Comparison of ENCODE assay signal across 8 cellular contexts in the genomic region with DNA sequence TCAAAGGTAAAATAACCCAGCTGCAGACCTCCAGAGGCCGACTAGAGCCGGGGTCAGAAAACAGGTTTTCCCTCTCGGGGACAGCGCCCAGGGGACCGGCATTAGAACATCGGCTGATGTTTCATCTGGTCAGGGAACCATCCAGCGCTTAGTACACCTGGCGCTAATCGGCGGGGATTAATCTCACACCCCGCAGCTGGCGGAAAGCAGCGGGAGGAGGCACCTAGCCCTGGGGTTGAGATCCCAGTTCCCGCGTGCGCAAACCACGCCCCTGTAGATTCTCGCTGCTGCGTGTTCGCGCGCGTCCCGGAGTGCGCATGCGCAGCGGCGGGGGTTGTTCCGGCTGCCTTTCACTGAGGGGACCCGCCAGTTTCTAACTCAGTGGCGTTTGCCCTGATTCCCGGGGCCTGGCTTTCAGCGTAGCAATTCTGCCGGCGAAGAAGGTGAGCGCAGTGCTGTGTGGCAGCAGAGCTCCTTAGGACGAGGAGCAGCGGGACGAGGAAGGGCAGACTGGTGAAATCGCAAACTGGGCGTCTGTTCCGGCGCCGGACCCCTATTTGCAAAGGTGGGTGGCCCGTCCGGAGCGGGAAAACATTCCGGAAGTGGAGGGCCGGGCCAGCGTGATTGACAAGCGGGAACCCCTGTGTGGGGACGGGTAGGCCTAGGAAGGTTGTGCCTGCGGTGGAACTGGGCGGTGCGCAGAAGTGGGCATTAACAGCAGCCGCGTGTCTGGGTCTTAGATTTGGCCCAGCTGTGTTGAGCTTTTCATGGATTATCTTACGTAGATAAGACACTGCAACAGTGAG. TPM values are rescaled to one million over a fixed set of nuclear protein-coding genes. Genes with fewer than 3 reads are reported as not detected.
DNase-seq lines count a peak whose midpoint lies in the region; ATAC-seq and TF ChIP-seq lines count a peak whose summit lies in the region.
"Not testable (repeated sequence)": the region's sequence is repeated elsewhere in the genome, so short reads cannot be mapped to it uniquely, and the experiment has no call there.

A gene (plus strand): TSS at position 334 of the 806 bp plus-strand sequence. CDS start 4,534 bp downstream, outside the sequence.

- in situ Hi-C loops in GM13977 (cut with MboI; ENCODE audit: low pct_unique_long_range_greater_than_20kb, low sequenced_read_pairs, unreplicated experiment) = not testable (repeated sequence)

- peak; percentile 91 for DNase-seq in GM13977 (ENCODE audit: low spot score)
- DNase-seq in NCI-H146 treated with DMSO at 0.1 percent for 48 hours (lab: John Stamatoyannopoulos, UW; ENCODE audit: unreplicated experiment) = peak; percentile 91
- DNase-seq in T-helper 1 cell = peak; percentile 82 to 94 (median 86)
- peak; percentile 90 to 96 (median 91) for DNase-seq in adrenal gland
- peak; percentile 89 for DNase-seq in left ventricle myocardium inferior
- peak; percentile 94 to 95 for DNase-seq in psoas muscle

- H3K27me3 ChIP-seq in adrenal gland; left ventricle myocardium inferior (ENCODE audit: low read depth); psoas muscle (ENCODE audit: insufficient read depth in 3 of 3, low read length in 2 of 3): not testable (repeated sequence)

- H3K27ac ChIP-seq in adrenal gland (peak within 1 kb of the TSS in 4 of 5 donors; percentile 30 to 89 (median 75)), left ventricle myocardium inferior (replicated peaks) (peak within 1 kb of the TSS; percentile 68), psoas muscle (peak within 1 kb of the TSS; percentile 52), urinary bladder (ENCODE audit: low read depth) (peak within 1 kb of the TSS; percentile 71)

- not testable (repeated sequence) for TF ChIP-seq CTCF in GM13977 (IDR thresholded peaks at IDR 0.05; ENCODE audit: extremely low read depth, insufficient read depth, missing control alignments); adrenal gland (IDR thresholded peaks at IDR 0.05); left ventricle myocardium inferior (IDR thresholded peaks at IDR 0.05; ENCODE audit: borderline replicate concordance); psoas muscle (IDR thresholded peaks at IDR 0.05)

- not testable (repeated sequence) for H3K9me3 ChIP-seq in adrenal gland (replicated peaks in 1 of 3); left ventricle myocardium inferior (replicated peaks); psoas muscle

- intact Hi-C loops in adrenal gland (cut with DNase I); left ventricle myocardium inferior (cut with micrococcal nuclease); psoas muscle (cut with DNase I): not testable (repeated sequence)

- ATAC-seq in HG02870 (IDR thresholded peaks at IDR 0.05; ENCODE audit: unreplicated experiment) = peak; percentile 95
- ATAC-seq in psoas muscle = peak; percentile 93 to 96 (median 95)

- H3K4me3 ChIP-seq in adrenal gland = peak within 1 kb of the TSS; percentile 18 to 83 (median 71)
- H3K4me3 ChIP-seq in left ventricle myocardium inferior = peak within 1 kb of the TSS; percentile 73
- peak within 1 kb of the TSS; percentile 73 for H3K4me3 ChIP-seq in psoas muscle
- H3K4me3 ChIP-seq in urinary bladder (ENCODE audit: low read depth, low read length) = peak within 1 kb of the TSS; percentile 39

- not testable (repeated sequence) for H3K4me1 ChIP-seq in adrenal gland (replicated peaks in 1 of 2); left ventricle myocardium inferior; psoas muscle; urinary bladder (ENCODE audit: insufficient read depth)

- not testable (repeated sequence) for TF ChIP-seq POLR2A in adrenal gland (IDR thresholded peaks at IDR 0.05)

- 0 to 1% (median 0%) methylated on average over 3 to 58 of the region's 58 CpGs for WGBS in adrenal gland, 4 donors
- WGBS in psoas muscle, 3 donors = 0% methylated on average over 55 to 58 of the region's 58 CpGs
- WGBS in urinary bladder = under 1% methylated on average over 58 of the region's 58 CpGs

- not testable (repeated sequence) for H3K36me3 ChIP-seq in adrenal gland (replicated peaks in 1 of 2); left ventricle myocardium inferior; psoas muscle (ENCODE audit: insufficient read depth in 1 of 2, low read depth in 1 of 2); urinary bladder (ENCODE audit: insufficient read depth)

RNA-seq across cellular contexts. Expression of the gene that starts here (rescaled TPM):
- total RNA-seq in adrenal gland (10 to 100 TPM in 6 of 8 donors, 1 to 10 TPM in 2; 4.9 to 49.1 (median 17.0) TPM), left ventricle myocardium inferior (5.1 TPM), psoas muscle (10 to 100 TPM in 3 of 4 donors, 1 to 10 TPM in 1; 4.8 to 19.2 (median 15.9) TPM), urinary bladder (29.9 TPM)
- polyA plus RNA-seq in adrenal gland (10 to 100 TPM in 2 of 3 donors, 1 to 10 TPM in 1; 5.4 to 40.8 (median 19.9) TPM), psoas muscle (1 to 10 TPM; 4.5 to 6.8 (median 6.2) TPM), urinary bladder (13.3 TPM)

Comparison
In these comparisons a context has a peak if more than half of its experiments do, and no peak if none do; other contexts are left out.
1. Peak in every context shown above with its lines: DNase-seq, ATAC-seq, H3K4me3 ChIP-seq and H3K27ac ChIP-seq.